Comparison of ENCODE assay signal across 2 cellular contexts in the genomic region with DNA sequence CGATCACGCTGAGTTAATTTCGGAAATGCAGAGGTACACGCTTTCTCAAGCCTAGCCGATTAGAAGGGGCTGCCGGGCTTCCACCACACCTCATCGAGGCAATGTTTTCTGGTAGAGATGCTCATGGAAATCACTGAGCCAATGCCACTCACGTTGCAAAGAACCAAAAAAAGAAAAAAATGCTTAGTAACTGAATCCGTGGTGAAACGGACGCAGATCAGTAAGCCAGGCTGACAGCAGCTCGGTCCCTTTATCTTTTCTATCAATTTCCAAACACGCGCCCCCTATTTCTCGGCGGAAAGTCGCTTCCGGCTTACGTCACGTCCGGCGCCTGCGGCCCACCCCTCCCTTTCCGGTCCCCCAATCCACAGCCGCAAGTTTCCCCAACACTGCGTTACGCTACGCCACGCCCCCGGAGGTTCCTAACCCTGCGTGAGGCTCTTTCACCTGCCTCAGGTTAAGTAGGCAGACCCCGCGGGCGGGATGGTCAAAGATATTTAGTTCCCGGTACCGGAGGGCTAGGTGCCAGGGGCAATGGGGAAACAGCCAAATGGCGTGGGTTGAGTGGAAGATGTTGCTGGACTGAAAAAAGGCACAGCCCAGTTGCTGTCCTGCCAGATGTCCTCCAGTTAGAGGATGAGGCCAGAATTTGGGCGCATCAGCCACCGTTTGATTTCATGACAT.
TF ChIP-seq lines count a peak whose summit lies in the region.

Gene NSUN6, minus strand, starts transcription at position 264 of the 684 bp plus-strand sequence. CDS start 384 bp downstream, outside the sequence.

TF ChIP-seq in HEK293, 187 proteins besides CTCF, POLR2A, EP300 and RAD21 (continued from another document and continues in another):
- peak; percentile 93 for TF ChIP-seq SP2 (tag by site-specific recombination; IDR thresholded peaks at IDR 0.05)
- no peak for TF ChIP-seq ZNF157 (tag by site-specific recombination; IDR thresholded peaks at IDR 0.05)
- no peak for TF ChIP-seq ZNF654 (tag by site-specific recombination; IDR thresholded peaks at IDR 0.05; ENCODE audit: low read depth)
- no peak for TF ChIP-seq ZNF837 (tag by site-specific recombination; IDR thresholded peaks at IDR 0.05)
- no peak for TF ChIP-seq GLI2 (tag by site-specific recombination; IDR thresholded peaks at IDR 0.05; ENCODE audit: borderline replicate concordance, low read depth)
- no peak for TF ChIP-seq ZNF768 (tag by site-specific recombination; IDR thresholded peaks at IDR 0.05)
- TF ChIP-seq, protein P1, sequence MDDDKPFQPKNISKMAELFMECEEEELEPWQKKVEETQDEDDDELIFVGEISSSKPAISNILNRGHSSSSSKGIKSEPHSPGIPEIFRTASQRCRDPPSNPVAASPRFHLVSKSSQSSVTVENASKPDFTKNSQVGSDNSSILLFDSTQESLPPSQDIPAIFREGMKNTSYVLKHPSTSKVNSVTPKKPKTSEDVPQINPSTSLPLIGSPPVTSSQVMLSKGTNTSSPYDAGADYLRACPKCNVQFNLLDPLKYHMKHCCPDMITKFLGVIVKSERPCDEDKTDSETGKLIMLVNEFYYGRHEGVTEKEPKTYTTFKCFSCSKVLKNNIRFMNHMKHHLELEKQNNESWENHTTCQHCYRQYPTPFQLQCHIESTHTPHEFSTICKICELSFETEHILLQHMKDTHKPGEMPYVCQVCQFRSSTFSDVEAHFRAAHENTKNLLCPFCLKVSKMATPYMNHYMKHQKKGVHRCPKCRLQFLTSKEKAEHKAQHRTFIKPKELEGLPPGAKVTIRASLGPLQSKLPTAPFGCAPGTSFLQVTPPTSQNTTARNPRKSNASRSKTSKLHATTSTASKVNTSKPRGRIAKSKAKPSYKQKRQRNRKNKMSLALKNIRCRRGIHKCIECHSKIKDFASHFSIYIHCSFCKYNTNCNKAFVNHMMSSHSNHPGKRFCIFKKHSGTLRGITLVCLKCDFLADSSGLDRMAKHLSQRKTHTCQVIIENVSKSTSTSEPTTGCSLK (tag by site-specific recombination; IDR thresholded peaks at IDR 0.05), result no peak
- TF ChIP-seq, protein P2, sequence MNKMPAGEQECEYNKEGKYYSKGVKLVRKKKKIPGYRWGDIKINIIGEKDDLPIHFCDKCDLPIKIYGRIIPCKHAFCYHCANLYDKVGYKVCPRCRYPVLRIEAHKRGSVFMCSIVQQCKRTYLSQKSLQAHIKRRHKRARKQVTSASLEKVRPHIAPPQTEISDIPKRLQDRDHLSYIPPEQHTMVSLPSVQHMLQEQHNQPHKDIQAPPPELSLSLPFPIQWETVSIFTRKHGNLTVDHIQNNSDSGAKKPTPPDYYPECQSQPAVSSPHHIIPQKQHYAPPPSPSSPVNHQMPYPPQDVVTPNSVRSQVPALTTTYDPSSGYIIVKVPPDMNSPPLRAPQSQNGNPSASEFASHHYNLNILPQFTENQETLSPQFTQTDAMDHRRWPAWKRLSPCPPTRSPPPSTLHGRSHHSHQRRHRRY (tag by site-specific recombination; IDR thresholded peaks at IDR 0.05), result no peak
- TF ChIP-seq KLF10 (tag by site-specific recombination; IDR thresholded peaks at IDR 0.05), result peak; percentile 50; the same call in 1 of the 2 replicates
- TF ChIP-seq, protein P3, sequence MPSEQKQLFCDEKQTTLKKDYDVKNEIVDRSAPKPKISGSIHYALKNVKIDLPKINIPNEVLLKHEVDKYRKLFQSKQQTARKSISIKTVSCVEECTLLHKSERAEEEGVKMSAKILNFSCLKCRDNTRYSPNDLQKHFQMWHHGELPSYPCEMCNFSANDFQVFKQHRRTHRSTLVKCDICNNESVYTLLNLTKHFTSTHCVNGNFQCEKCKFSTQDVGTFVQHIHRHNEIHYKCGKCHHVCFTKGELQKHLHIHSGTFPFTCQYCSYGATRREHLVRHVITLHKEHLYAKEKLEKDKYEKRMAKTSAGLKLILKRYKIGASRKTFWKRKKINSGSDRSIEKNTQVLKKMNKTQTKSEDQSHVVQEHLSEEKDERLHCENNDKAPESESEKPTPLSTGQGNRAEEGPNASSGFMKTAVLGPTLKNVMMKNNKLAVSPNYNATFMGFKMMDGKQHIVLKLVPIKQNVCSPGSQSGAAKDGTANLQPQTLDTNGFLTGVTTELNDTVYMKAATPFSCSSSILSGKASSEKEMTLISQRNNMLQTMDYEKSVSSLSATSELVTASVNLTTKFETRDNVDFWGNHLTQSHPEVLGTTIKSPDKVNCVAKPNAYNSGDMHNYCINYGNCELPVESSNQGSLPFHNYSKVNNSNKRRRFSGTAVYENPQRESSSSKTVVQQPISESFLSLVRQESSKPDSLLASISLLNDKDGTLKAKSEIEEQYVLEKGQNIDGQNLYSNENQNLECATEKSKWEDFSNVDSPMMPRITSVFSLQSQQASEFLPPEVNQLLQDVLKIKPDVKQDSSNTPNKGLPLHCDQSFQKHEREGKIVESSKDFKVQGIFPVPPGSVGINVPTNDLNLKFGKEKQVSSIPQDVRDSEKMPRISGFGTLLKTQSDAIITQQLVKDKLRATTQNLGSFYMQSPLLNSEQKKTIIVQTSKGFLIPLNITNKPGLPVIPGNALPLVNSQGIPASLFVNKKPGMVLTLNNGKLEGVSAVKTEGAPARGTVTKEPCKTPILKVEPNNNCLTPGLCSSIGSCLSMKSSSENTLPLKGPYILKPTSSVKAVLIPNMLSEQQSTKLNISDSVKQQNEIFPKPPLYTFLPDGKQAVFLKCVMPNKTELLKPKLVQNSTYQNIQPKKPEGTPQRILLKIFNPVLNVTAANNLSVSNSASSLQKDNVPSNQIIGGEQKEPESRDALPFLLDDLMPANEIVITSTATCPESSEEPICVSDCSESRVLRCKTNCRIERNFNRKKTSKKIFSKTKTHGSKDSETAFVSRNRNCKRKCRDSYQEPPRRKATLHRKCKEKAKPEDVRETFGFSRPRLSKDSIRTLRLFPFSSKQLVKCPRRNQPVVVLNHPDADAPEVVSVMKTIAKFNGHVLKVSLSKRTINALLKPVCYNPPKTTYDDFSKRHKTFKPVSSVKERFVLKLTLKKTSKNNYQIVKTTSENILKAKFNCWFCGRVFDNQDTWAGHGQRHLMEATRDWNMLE (tag by site-specific recombination; conservative IDR thresholded peaks at IDR 0.05; ENCODE audit: low read depth), result peak; percentile 89
- TF ChIP-seq ZNF132 (tag by site-specific recombination; IDR thresholded peaks at IDR 0.05; ENCODE audit: borderline replicate concordance), result no peak
- no peak for TF ChIP-seq ZNF223 (tag by site-specific recombination; IDR thresholded peaks at IDR 0.05)
- no peak for TF ChIP-seq ZNF214 (tag by site-specific recombination; IDR thresholded peaks at IDR 0.05; ENCODE audit: borderline replicate concordance)
- TF ChIP-seq, protein P4, sequence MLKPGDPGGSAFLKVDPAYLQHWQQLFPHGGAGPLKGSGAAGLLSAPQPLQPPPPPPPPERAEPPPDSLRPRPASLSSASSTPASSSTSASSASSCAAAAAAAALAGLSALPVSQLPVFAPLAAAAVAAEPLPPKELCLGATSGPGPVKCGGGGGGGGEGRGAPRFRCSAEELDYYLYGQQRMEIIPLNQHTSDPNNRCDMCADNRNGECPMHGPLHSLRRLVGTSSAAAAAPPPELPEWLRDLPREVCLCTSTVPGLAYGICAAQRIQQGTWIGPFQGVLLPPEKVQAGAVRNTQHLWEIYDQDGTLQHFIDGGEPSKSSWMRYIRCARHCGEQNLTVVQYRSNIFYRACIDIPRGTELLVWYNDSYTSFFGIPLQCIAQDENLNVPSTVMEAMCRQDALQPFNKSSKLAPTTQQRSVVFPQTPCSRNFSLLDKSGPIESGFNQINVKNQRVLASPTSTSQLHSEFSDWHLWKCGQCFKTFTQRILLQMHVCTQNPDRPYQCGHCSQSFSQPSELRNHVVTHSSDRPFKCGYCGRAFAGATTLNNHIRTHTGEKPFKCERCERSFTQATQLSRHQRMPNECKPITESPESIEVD (tag by site-specific recombination; IDR thresholded peaks at IDR 0.05), result no peak
- TF ChIP-seq SETDB1 (IDR thresholded peaks at IDR 0.05; ENCODE audit: insufficient read length, low read length), result no peak
- TF ChIP-seq ZBTB21 (tag by site-specific recombination; IDR thresholded peaks at IDR 0.05), result peak; percentile 80
- no peak for TF ChIP-seq TCF7L2 (IDR thresholded peaks at IDR 0.05; ENCODE audit: borderline replicate concordance, low read depth, low read length)

TF ChIP-seq in SK-N-SH, 30 proteins besides CTCF, POLR2A, EP300 and RAD21 (continued from another document):
- TF ChIP-seq, protein P5, sequence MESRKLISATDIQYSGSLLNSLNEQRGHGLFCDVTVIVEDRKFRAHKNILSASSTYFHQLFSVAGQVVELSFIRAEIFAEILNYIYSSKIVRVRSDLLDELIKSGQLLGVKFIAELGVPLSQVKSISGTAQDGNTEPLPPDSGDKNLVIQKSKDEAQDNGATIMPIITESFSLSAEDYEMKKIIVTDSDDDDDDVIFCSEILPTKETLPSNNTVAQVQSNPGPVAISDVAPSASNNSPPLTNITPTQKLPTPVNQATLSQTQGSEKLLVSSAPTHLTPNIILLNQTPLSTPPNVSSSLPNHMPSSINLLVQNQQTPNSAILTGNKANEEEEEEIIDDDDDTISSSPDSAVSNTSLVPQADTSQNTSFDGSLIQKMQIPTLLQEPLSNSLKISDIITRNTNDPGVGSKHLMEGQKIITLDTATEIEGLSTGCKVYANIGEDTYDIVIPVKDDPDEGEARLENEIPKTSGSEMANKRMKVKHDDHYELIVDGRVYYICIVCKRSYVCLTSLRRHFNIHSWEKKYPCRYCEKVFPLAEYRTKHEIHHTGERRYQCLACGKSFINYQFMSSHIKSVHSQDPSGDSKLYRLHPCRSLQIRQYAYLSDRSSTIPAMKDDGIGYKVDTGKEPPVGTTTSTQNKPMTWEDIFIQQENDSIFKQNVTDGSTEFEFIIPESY (IDR thresholded peaks at IDR 0.05; ENCODE audit: borderline replicate concordance, low read depth), result peak; percentile 42; the same call in 1 of the 2 replicates
- TF ChIP-seq RCOR1 (IDR thresholded peaks at IDR 0.05; ENCODE audit: low read length) (peak; percentile 59; the same call in 1 of the 2 replicates), ELF1 (IDR thresholded peaks at IDR 0.05) (peak; percentile 81), POLR2AphosphoS5 (IDR thresholded peaks at IDR 0.05; ENCODE audit: low read depth, low read length) (peak; percentile 88), CHD2 (IDR thresholded peaks at IDR 0.05; ENCODE audit: low read length, partially characterized antibody) (peak; percentile 67), TEAD4 (IDR thresholded peaks at IDR 0.05; ENCODE audit: borderline replicate concordance, insufficient read depth) (no peak), JUND (IDR thresholded peaks at IDR 0.05) (no peak), TAF1 (IDR thresholded peaks at IDR 0.05; ENCODE audit: borderline replicate concordance, low read depth, low read length) (peak; percentile 73; the same call in 1 of the 2 replicates), YY1 (IDR thresholded peaks at IDR 0.05; ENCODE audit: low read depth) (0 out of 2 replicates have a peak, but pooled peaks have one; percentile 21), MXI1 (IDR thresholded peaks at IDR 0.05; ENCODE audit: low read depth, low read length) (peak; percentile 98), RFX5 (IDR thresholded peaks at IDR 0.05; ENCODE audit: low read length) (peak; percentile 4; the same call in 1 of the 2 replicates), TCF12 (IDR thresholded peaks at IDR 0.05) (peak; percentile 29; the same call in 1 of the 2 replicates), GABPA (IDR thresholded peaks at IDR 0.05; ENCODE audit: low read depth) (peak; percentile 95), SIN3A (IDR thresholded peaks at IDR 0.05; ENCODE audit: borderline replicate concordance, low read depth, low read length) (peak; percentile 98), USF1 (IDR thresholded peaks at IDR 0.05; ENCODE audit: borderline replicate concordance, low read depth) (no peak), FOSL2 (IDR thresholded peaks at IDR 0.05; ENCODE audit: borderline replicate concordance, low read depth) (peak; percentile 16; the same call in 1 of the 2 replicates), SMC3 (IDR thresholded peaks at IDR 0.05; ENCODE audit: low read depth, low read length) (no peak), NFIC (IDR thresholded peaks at IDR 0.05; ENCODE audit: borderline replicate concordance) (no peak)
- TF ChIP-seq, protein P6, sequence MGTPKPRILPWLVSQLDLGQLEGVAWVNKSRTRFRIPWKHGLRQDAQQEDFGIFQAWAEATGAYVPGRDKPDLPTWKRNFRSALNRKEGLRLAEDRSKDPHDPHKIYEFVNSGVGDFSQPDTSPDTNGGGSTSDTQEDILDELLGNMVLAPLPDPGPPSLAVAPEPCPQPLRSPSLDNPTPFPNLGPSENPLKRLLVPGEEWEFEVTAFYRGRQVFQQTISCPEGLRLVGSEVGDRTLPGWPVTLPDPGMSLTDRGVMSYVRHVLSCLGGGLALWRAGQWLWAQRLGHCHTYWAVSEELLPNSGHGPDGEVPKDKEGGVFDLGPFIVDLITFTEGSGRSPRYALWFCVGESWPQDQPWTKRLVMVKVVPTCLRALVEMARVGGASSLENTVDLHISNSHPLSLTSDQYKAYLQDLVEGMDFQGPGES (IDR thresholded peaks at IDR 0.05; ENCODE audit: low read depth, low read length), result no peak
- TF ChIP-seq, protein P7, sequence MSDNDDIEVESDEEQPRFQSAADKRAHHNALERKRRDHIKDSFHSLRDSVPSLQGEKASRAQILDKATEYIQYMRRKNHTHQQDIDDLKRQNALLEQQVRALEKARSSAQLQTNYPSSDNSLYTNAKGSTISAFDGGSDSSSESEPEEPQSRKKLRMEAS (IDR thresholded peaks at IDR 0.05; ENCODE audit: low read depth), result peak; percentile 96
- TF ChIP-seq, protein P8, sequence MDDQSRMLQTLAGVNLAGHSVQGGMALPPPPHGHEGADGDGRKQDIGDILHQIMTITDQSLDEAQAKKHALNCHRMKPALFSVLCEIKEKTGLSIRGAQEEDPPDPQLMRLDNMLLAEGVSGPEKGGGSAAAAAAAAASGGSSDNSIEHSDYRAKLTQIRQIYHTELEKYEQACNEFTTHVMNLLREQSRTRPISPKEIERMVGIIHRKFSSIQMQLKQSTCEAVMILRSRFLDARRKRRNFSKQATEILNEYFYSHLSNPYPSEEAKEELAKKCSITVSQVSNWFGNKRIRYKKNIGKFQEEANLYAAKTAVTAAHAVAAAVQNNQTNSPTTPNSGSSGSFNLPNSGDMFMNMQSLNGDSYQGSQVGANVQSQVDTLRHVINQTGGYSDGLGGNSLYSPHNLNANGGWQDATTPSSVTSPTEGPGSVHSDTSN (IDR thresholded peaks at IDR 0.05), result no peak
